8 cellular contexts compared by ENCODE assay signal in genomic region chr7:100335566-100336466, GRCh38. TPM values are rescaled to one million over a fixed set of nuclear protein-coding genes. Genes with fewer than 3 reads are reported as not detected.
A peak's percentile ranks its signal among the peaks of the same experiment; 100 is the strongest.
DNase-seq lines count a peak whose midpoint lies in the region; ATAC-seq, FAIRE-seq and TF ChIP-seq lines count a peak whose summit lies in the region.
"Not testable (repeated sequence)": the region's sequence is repeated elsewhere in the genome, so short reads cannot be mapped to it uniquely, and the experiment has no call there.

No MANE protein-coding gene starts in this region.

- peak overlapping the region; percentile 66 for H3K4me3 ChIP-seq in BJ (ENCODE audit: low read depth, low read length)

- DNase-seq in BJ (ENCODE audit: low read depth) (peak; percentile 52), GM19240 (ENCODE audit: insufficient read length, low spot score) (peak; percentile 57), NCI-H524 treated with DMSO at 0.1 percent for 48 hours (lab: John Stamatoyannopoulos, UW) (peak; percentile 63), left kidney (ENCODE audit: low read depth, low spot score) (peak; percentile 97)
- peak; percentile 89 for DNase-seq in activated CD4-positive, alpha-beta T cell treated with anti-CD3 and anti-CD28 coated beads for 48 hours
- peak; percentile 87 for DNase-seq in stimulated activated CD4-positive, alpha-beta T cell treated with anti-CD3 and anti-CD28 coated beads, Interleukin-1b, Interleukin-23, amount 100 ng/mL, for 48 hours

- CTCF ChIA-PET in BJ (lab: Yijun Ruan, JAX), result not testable (repeated sequence)

- H3K27me3 ChIP-seq in BJ (ENCODE audit: control insufficient read depth, insufficient read depth, low read length), result not testable (repeated sequence)

- TF ChIP-seq CTCF in BJ (IDR thresholded peaks at IDR 0.05; ENCODE audit: insufficient read depth, low read depth, low read length), result not testable (repeated sequence)

- peak; percentile 70 for FAIRE-seq in colon (lab: Jason Lieb, UNC)

- POLR2A ChIA-PET in BJ (lab: Charles Lee), result not testable (repeated sequence)

- H3K36me3 ChIP-seq in BJ (ENCODE audit: control insufficient read depth, insufficient read depth, low read length), result not testable (repeated sequence)

- ATAC-seq in HG03457 (IDR thresholded peaks at IDR 0.05; ENCODE audit: unreplicated experiment), result peak; percentile 87

RNA-seq across cellular contexts. Expression of gene PILRB, which starts 22.1 kb away (rescaled TPM):
- polyA plus RNA-seq in BJ (2011; rRNA removed), result 10.6 and 25.4 TPM in 2 replicates
- 6.4 and 6.8 TPM in 2 replicates for polyA minus RNA-seq in BJ (2011; rRNA and poly(A)+ RNA removed)

RNA-seq across cellular contexts. Expression of gene SPDYE3, which starts 28.3 kb away (rescaled TPM):
- polyA plus RNA-seq in BJ (2011; rRNA removed), result not detected in 2 replicates
- polyA minus RNA-seq in BJ (2011; rRNA and poly(A)+ RNA removed), result not detected in 2 replicates

RNA-seq across cellular contexts. Expression of gene PILRA, which starts 37.5 kb away (rescaled TPM):
- 0.27 and 0.49 TPM in 2 replicates for polyA plus RNA-seq in BJ (2011; rRNA removed)
- 0.41 and 0.52 TPM in 2 replicates for polyA minus RNA-seq in BJ (2011; rRNA and poly(A)+ RNA removed)

Comparison
In these comparisons a context has a peak if more than half of its experiments do, and no peak if none do; other contexts are left out.
1. Peak in every context shown above with its lines: DNase-seq, ATAC-seq and H3K4me3 ChIP-seq.